In the genomic region with DNA sequence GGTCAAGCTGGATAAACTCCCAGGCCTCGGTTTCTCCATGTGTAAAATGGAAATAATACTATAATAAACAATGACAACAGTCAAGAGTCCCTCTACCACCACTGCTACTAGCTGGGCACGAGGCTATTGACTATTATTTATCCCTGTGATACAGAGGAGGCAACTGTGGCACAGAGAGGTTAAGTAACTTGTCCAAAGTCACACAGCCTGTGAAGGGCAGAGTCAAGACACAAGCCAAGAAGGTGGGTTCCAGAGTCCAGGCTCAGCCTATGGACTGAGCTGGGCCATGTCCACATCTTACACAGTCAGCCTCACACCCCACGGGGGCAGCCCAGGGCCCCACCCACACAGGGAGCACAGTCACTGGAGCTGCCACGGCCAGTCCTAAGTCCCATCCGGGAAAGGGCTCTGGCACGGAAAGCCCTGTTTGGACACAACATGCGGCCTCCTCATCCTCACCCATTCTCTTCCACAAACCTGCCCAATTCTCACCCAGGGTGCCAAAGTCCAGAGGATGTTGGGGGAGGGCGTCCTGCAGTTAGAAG, we compare ENCODE assay signal across 1 cellular context.
TF ChIP-seq lines count a peak whose summit lies in the region.

No MANE protein-coding gene starts in this region.

TF ChIP-seq in K562, 482 proteins besides CTCF, POLR2A, EP300 and RAD21 (continued from another document):
- TF ChIP-seq MEIS2 (IDR thresholded peaks at IDR 0.05; ENCODE audit: partially characterized antibody) (no peak), ZFP36 (IDR thresholded peaks at IDR 0.05; ENCODE audit: low read depth, low read length, partially characterized antibody) (peak; percentile 58)
